10 cellular contexts compared by ENCODE assay signal in genomic region chr21:45543710-45544448, GRCh38. TPM values are rescaled to one million over a fixed set of nuclear protein-coding genes. Genes with fewer than 3 reads are reported as not detected.
A peak's percentile ranks its signal among the peaks of the same experiment; 100 is the strongest.
DNase-seq lines count a peak whose midpoint lies in the region; ATAC-seq, FAIRE-seq and TF ChIP-seq lines count a peak whose summit lies in the region.
"Had no signal": no experiment of that assay in that cellular context is flagged by ENCODE, and none has a peak within 500 bp of the region (broad histone marks: within the 10 kb centered on the region; RNA-seq: fewer than 3 reads in every experiment).

No MANE protein-coding gene starts in this region.

- peak overlapping the region; percentile 55 for H3K4me3 Mint-ChIP-seq in activated B cell treated with CpG ODN at 0.5 μM for 24 hours
- H3K4me3 Mint-ChIP-seq in endodermal cell = peak overlapping the region; percentile 61
- H3K4me3 Mint-ChIP-seq in progenitor cell of endocrine pancreas (ENCODE audit: low read depth) = peak overlapping the region; percentile 65

- no peak overlapping the region for H3K9ac ChIP-seq in endodermal cell (ENCODE audit: extremely low read depth, low read length, poor library complexity, severe bottlenecking)

- H3K36me3 ChIP-seq in endodermal cell (ENCODE audit: control insufficient read depth, insufficient read depth, low read length) = no peaks in the 10 kb centered on the region
- H3K36me3 ChIP-seq in esophagus squamous epithelium = no peaks in the 10 kb centered on the region
- H3K36me3 ChIP-seq: thyroid gland had no signal

- H3K4me3 ChIP-seq in endodermal cell (ENCODE audit: low read length) (no peak overlapping the region), esophagus squamous epithelium (no peak overlapping the region)
- H3K4me3 ChIP-seq: thyroid gland had no signal

- TF ChIP-seq CTCF in activated B cell treated with CpG ODN at 0.5 μM for 24 hours (IDR thresholded peaks at IDR 0.05) (no peak), endodermal cell (conservative IDR thresholded peaks at IDR 0.05) (no peak), progenitor cell of endocrine pancreas (IDR thresholded peaks at IDR 0.05; ENCODE audit: unreplicated experiment) (no peak), esophagus squamous epithelium (IDR thresholded peaks at IDR 0.05) (no peak)

- peaks cover 12% of the 10 kb centered on the region for H3K4me1 ChIP-seq in endodermal cell (ENCODE audit: control insufficient read depth, insufficient read depth, low read length)
- peaks cover 11 to 25% (median 24%) of the 10 kb centered on the region in 3 donors for H3K4me1 ChIP-seq in esophagus squamous epithelium

- H3K27me3 ChIP-seq in endodermal cell (ENCODE audit: control insufficient read depth, insufficient read depth, low read length, poor library complexity, severe bottlenecking) = no peaks in the 10 kb centered on the region
- no peaks in the 10 kb centered on the region for H3K27me3 ChIP-seq in esophagus squamous epithelium
- H3K27me3 ChIP-seq: thyroid gland had no signal

- WGBS in endodermal cell (ENCODE audit: insufficient coverage in 1 of 2, insufficient read length in 1 of 2), 2 experiments = 87 to 88% methylated on average over 14 to 23 of the region's 23 CpGs
- WGBS in esophagus squamous epithelium, 2 donors = 67 to 82% methylated on average over 5 to 6 of the region's 23 CpGs

- peak; percentile 38 for FAIRE-seq in GM12892 (lab: Jason Lieb, UNC)

- TF ChIP-seq POLR2A in GM12892 (IDR thresholded peaks at IDR 0.05; ENCODE audit: low read depth, low read length) (no peak), esophagus squamous epithelium (IDR thresholded peaks at IDR 0.05) (no peak)

- DNase-seq in GM12892 (ENCODE audit: insufficient read length) (peak; percentile 37), activated B cell treated with CpG ODN at 0.5 μM for 24 hours (peak; percentile 16), endodermal cell (peak; percentile 54), progenitor cell of endocrine pancreas (ENCODE audit: low spot score, unreplicated experiment) (no peak), Kasumi-1 (lab: John Stamatoyannopoulos, UW) (no peak), esophagus squamous epithelium (lab: John Stamatoyannopoulos, UW) (no peak), NCI-H2171 (lab: John Stamatoyannopoulos, UW) (no peak)
- DNase-seq: NCI-H774 had no signal

- intact Hi-C loops in activated B cell treated with CpG ODN at 0.5 μM for 24 hours (cut with micrococcal nuclease) (loop anchor here (2.0 to 5.0 kb wide), 3 partner anchors 53 to 257 kb away; partner anchors contain the start of gene POFUT2), esophagus squamous epithelium (cut with DNase I) (no loop called here)

- H3K9me3 ChIP-seq in endodermal cell (ENCODE audit: control insufficient read depth, low read length) (no peaks in the 10 kb centered on the region), esophagus squamous epithelium (no peaks in the 10 kb centered on the region)
- H3K9me3 ChIP-seq: thyroid gland had no signal

- POLR2A ChIA-PET in activated B cell treated with CpG ODN at 0.5 μM for 24 hours (lab: Charles Lee) = no interaction called here

- H3K36me3 Mint-ChIP-seq in activated B cell treated with CpG ODN at 0.5 μM for 24 hours (ENCODE audit: low read depth) = no peaks in the 10 kb centered on the region
- no peaks in the 10 kb centered on the region for H3K36me3 Mint-ChIP-seq in endodermal cell (ENCODE audit: low read depth)
- no peaks in the 10 kb centered on the region for H3K36me3 Mint-ChIP-seq in progenitor cell of endocrine pancreas (ENCODE audit: insufficient read depth)

- H3K27ac Mint-ChIP-seq in activated B cell treated with CpG ODN at 0.5 μM for 24 hours = no peak overlapping the region
- H3K27ac Mint-ChIP-seq in endodermal cell = no peak overlapping the region
- H3K27ac Mint-ChIP-seq in progenitor cell of endocrine pancreas = no peak overlapping the region

- H3K9me3 Mint-ChIP-seq in activated B cell treated with CpG ODN at 0.5 μM for 24 hours = no peaks in the 10 kb centered on the region
- peaks cover 4% of the 10 kb centered on the region for H3K9me3 Mint-ChIP-seq in endodermal cell
- peaks cover 8% of the 10 kb centered on the region for H3K9me3 Mint-ChIP-seq in progenitor cell of endocrine pancreas (ENCODE audit: low read depth)

- no peaks in the 10 kb centered on the region for H3K27me3 Mint-ChIP-seq in activated B cell treated with CpG ODN at 0.5 μM for 24 hours
- H3K27me3 Mint-ChIP-seq in endodermal cell (ENCODE audit: insufficient read depth) = peaks cover 16% of the 10 kb centered on the region
- peaks cover 11% of the 10 kb centered on the region for H3K27me3 Mint-ChIP-seq in progenitor cell of endocrine pancreas

- H3K27ac ChIP-seq in endodermal cell (ENCODE audit: low read depth, low read length) = no peak overlapping the region
- H3K27ac ChIP-seq in esophagus squamous epithelium = no peak overlapping the region

- no peak for ATAC-seq in activated B cell treated with CpG ODN at 0.5 μM for 24 hours (ENCODE audit: low read depth)
- ATAC-seq in GM21723 (IDR thresholded peaks at IDR 0.05; ENCODE audit: unreplicated experiment) = no peak

- CTCF ChIA-PET in activated B cell treated with CpG ODN at 0.5 μM for 24 hours (lab: Charles Lee) = no interaction called here

- H3K4me1 Mint-ChIP-seq in activated B cell treated with CpG ODN at 0.5 μM for 24 hours = peaks cover 7% of the 10 kb centered on the region
- peaks cover 4% of the 10 kb centered on the region for H3K4me1 Mint-ChIP-seq in endodermal cell
- peaks cover 12% of the 10 kb centered on the region for H3K4me1 Mint-ChIP-seq in progenitor cell of endocrine pancreas (ENCODE audit: low read depth)

RNA-seq across cellular contexts. Expression of gene SLC19A1, which starts 1.6 kb away (rescaled TPM):
- polyA plus RNA-seq in GM12892 (2012; ENCODE audit: missing spikeins) = 5.6 TPM
- total RNA-seq in activated B cell treated with CpG ODN at 0.5 μM for 24 hours (7.4 and 10.7 TPM in 2 replicates), endodermal cell (10 to 100 TPM; 28.8 to 29.4 TPM), progenitor cell of endocrine pancreas (25.6 and 28.5 TPM in 2 replicates), esophagus squamous epithelium (1 to 10 TPM; 1.6 to 4.6 (median 2.9) TPM)
- polyA plus RNA-seq in endodermal cell (2013, experiment 1 of 2) = 19.9 TPM
- polyA plus RNA-seq in endodermal cell (2013, experiment 2 of 2) = 16.4 TPM

Comparison
In these comparisons a context has a peak if more than half of its experiments do, and no peak if none do; other contexts are left out.
1. DNase-seq: peak in GM12892 (single experiment), activated B cell treated with CpG ODN at 0.5 μM for 24 hours (single experiment) and endodermal cell (single experiment); none in progenitor cell of endocrine pancreas (single experiment), Kasumi-1 (0 of 2), esophagus squamous epithelium (single experiment) and NCI-H2171 (single experiment).
2. Peak in every context shown above with its lines, with median percentiles within 50 percentile points of each other: H3K4me3 Mint-ChIP-seq.